Comparison of ENCODE assay signal across 1 cellular context in the genomic region with DNA sequence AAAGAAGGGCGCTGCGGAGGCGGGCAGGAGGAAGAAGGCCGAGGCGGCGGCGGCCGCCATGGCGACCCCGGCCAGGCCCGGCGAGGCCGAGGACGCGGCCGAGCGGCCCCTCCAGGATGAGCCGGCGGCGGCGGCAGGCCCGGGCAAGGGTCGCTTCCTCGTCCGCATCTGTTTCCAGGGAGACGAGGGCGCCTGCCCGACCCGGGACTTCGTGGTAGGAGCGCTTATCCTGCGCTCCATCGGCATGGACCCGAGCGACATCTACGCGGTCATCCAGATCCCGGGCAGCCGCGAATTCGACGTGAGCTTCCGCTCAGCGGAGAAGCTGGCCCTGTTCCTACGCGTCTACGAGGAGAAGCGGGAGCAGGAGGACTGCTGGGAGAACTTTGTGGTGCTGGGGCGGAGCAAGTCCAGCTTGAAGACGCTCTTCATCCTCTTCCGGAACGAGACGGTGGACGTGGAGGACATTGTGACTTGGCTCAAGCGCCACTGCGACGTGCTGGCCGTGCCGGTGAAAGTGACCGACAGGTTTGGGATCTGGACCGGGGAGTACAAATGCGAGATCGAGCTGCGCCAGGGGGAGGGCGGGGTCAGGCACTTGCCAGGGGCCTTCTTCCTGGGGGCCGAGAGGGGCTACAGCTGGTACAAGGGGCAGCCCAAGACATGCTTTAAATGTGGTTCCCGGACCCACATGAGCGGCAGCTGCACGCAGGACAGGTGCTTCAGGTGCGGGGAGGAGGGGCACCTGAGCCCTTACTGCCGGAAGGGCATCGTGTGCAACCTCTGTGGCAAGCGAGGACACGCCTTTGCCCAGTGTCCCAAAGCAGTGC.
TF ChIP-seq lines count a peak whose summit lies in the region.

No MANE protein-coding gene starts in this region.

TF ChIP-seq in GM12878, 131 proteins besides CTCF, POLR2A, EP300 and RAD21 (continued from another document):
- TF ChIP-seq FOS (IDR thresholded peaks at IDR 0.05; ENCODE audit: borderline replicate concordance, extremely low read depth, insufficient read length): no peak
- TF ChIP-seq EGR1 (IDR thresholded peaks at IDR 0.05; ENCODE audit: borderline replicate concordance in 1 of 2, low read depth in 2 of 2, low read length in 2 of 2): peak in 1 of 2 experiments; percentile 24; a peak in 1 of 3 replicates
- no peak for TF ChIP-seq TARDBP (IDR thresholded peaks at IDR 0.05; ENCODE audit: borderline replicate concordance)
- TF ChIP-seq, protein P1, sequence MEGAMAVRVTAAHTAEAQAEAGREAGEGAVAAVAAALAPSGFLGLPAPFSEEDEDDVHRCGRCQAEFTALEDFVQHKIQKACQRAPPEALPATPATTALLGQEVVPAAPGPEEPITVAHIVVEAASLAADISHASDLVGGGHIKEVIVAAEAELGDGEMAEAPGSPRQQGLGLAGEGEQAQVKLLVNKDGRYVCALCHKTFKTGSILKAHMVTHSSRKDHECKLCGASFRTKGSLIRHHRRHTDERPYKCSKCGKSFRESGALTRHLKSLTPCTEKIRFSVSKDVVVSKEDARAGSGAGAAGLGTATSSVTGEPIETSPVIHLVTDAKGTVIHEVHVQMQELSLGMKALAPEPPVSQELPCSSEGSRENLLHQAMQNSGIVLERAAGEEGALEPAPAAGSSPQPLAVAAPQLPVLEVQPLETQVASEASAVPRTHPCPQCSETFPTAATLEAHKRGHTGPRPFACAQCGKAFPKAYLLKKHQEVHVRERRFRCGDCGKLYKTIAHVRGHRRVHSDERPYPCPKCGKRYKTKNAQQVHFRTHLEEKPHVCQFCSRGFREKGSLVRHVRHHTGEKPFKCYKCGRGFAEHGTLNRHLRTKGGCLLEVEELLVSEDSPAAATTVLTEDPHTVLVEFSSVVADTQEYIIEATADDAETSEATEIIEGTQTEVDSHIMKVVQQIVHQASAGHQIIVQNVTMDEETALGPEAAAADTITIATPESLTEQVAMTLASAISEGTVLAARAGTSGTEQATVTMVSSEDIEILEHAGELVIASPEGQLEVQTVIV (IDR thresholded peaks at IDR 0.05; ENCODE audit: borderline replicate concordance, partially characterized antibody): no peak
- no peak for TF ChIP-seq WRNIP1 (IDR thresholded peaks at IDR 0.05; ENCODE audit: borderline replicate concordance, low read depth, low read length)
- no peak for TF ChIP-seq SUPT20H (IDR thresholded peaks at IDR 0.05; ENCODE audit: borderline replicate concordance, control insufficient read depth, low read depth, low read length)
- no peak for TF ChIP-seq MYB (IDR thresholded peaks at IDR 0.05; ENCODE audit: borderline replicate concordance, low read depth, low read length)
- no peak for TF ChIP-seq BMI1 (IDR thresholded peaks at IDR 0.05; ENCODE audit: borderline replicate concordance)
- no peak for TF ChIP-seq RB1 (IDR thresholded peaks at IDR 0.05; ENCODE audit: borderline replicate concordance)
- TF ChIP-seq, protein P2, sequence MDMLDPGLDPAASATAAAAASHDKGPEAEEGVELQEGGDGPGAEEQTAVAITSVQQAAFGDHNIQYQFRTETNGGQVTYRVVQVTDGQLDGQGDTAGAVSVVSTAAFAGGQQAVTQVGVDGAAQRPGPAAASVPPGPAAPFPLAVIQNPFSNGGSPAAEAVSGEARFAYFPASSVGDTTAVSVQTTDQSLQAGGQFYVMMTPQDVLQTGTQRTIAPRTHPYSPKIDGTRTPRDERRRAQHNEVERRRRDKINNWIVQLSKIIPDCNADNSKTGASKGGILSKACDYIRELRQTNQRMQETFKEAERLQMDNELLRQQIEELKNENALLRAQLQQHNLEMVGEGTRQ (IDR thresholded peaks at IDR 0.05; ENCODE audit: borderline replicate concordance, low read depth, low read length): no peak
- TF ChIP-seq HDGF (IDR thresholded peaks at IDR 0.05): no peak
- TF ChIP-seq KAT2A (conservative IDR thresholded peaks at IDR 0.05; ENCODE audit: control insufficient read depth, low read depth, low read length): no peak
- no peak for TF ChIP-seq TCF7 (IDR thresholded peaks at IDR 0.05; ENCODE audit: borderline replicate concordance)
- TF ChIP-seq RUNX3 (IDR thresholded peaks at IDR 0.05; ENCODE audit: low read length): no peak
- peak; percentile 68 for TF ChIP-seq GATAD2B (conservative IDR thresholded peaks at IDR 0.05; ENCODE audit: low read depth)
- peak; percentile 41; the same call in 1 of the 2 replicates for TF ChIP-seq IKZF1 (conservative IDR thresholded peaks at IDR 0.05)
- TF ChIP-seq ZNF207 (IDR thresholded peaks at IDR 0.05; ENCODE audit: borderline replicate concordance): no peak
- 0 out of 2 replicates have a peak, but pooled peaks have one; percentile 79 for TF ChIP-seq LARP7 (IDR thresholded peaks at IDR 0.05)
- TF ChIP-seq, protein P3, sequence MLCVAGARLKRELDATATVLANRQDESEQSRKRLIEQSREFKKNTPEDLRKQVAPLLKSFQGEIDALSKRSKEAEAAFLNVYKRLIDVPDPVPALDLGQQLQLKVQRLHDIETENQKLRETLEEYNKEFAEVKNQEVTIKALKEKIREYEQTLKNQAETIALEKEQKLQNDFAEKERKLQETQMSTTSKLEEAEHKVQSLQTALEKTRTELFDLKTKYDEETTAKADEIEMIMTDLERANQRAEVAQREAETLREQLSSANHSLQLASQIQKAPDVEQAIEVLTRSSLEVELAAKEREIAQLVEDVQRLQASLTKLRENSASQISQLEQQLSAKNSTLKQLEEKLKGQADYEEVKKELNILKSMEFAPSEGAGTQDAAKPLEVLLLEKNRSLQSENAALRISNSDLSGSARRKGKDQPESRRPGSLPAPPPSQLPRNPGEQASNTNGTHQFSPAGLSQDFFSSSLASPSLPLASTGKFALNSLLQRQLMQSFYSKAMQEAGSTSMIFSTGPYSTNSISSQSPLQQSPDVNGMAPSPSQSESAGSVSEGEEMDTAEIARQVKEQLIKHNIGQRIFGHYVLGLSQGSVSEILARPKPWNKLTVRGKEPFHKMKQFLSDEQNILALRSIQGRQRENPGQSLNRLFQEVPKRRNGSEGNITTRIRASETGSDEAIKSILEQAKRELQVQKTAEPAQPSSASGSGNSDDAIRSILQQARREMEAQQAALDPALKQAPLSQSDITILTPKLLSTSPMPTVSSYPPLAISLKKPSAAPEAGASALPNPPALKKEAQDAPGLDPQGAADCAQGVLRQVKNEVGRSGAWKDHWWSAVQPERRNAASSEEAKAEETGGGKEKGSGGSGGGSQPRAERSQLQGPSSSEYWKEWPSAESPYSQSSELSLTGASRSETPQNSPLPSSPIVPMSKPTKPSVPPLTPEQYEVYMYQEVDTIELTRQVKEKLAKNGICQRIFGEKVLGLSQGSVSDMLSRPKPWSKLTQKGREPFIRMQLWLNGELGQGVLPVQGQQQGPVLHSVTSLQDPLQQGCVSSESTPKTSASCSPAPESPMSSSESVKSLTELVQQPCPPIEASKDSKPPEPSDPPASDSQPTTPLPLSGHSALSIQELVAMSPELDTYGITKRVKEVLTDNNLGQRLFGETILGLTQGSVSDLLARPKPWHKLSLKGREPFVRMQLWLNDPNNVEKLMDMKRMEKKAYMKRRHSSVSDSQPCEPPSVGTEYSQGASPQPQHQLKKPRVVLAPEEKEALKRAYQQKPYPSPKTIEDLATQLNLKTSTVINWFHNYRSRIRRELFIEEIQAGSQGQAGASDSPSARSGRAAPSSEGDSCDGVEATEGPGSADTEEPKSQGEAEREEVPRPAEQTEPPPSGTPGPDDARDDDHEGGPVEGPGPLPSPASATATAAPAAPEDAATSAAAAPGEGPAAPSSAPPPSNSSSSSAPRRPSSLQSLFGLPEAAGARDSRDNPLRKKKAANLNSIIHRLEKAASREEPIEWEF (IDR thresholded peaks at IDR 0.05; ENCODE audit: insufficient replicate concordance, low read depth, low read length): no peak
